ENCODE assay signal across 9 cellular contexts in genomic region chr14:38316922-38317321, GRCh38.
"Had no signal": no experiment of that assay in that cellular context is flagged by ENCODE, and none has a peak within 500 bp of the region (broad histone marks: within the 10 kb centered on the region; RNA-seq: fewer than 3 reads in every experiment).

No MANE protein-coding gene starts in this region.

- FAIRE-seq: K562 had no signal

- H3K4me3 Mint-ChIP-seq: HFFc6 had no signal

- H3K9me3 ChIP-seq: HAP-1 had no signal

- DNase-seq: GM23248, GOT3, H7, HFFc6, IMR-90 had no signal

- H3K4me1 ChIP-seq: HAP-1 had no signal

- ATAC-seq: HCT116, K562 had no signal

- H3K27ac ChIP-seq: GM23248, HL-60 had no signal

- H3K9ac ChIP-seq: GM23248 had no signal

- H3K4me3 ChIP-seq: GM23248, HAP-1, K562 had no signal

- H3K36me3 ChIP-seq: HAP-1 had no signal

- H2AFZ ChIP-seq: GM23248 had no signal

- H3K27ac Mint-ChIP-seq: HFFc6 had no signal

- H3K9me3 Mint-ChIP-seq: HFFc6 had no signal
